ENCODE assay signal across 19 cellular contexts in genomic region chr9:120750421-120750820, GRCh38. TPM values are rescaled to one million over a fixed set of nuclear protein-coding genes. Genes with fewer than 3 reads are reported as not detected.
DNase-seq lines count a peak whose midpoint lies in the region; ATAC-seq and TF ChIP-seq lines count a peak whose summit lies in the region.
"Had no signal": no experiment of that assay in that cellular context is flagged by ENCODE, and none has a peak within 500 bp of the region (broad histone marks: within the 10 kb centered on the region; RNA-seq: fewer than 3 reads in every experiment).

No MANE protein-coding gene starts in this region.

- intact Hi-C loops in IMR-90 (cut with micrococcal nuclease): no loop called here
- intact Hi-C loops in A673 (cut with micrococcal nuclease; ENCODE audit: unreplicated experiment): no loop called here

- dilution Hi-C loops in IMR-90 (cut with HindIII; ENCODE audit: low sequenced_read_pairs, unreplicated experiment): no loop called here

- H2BK15ac ChIP-seq in IMR-90 (ENCODE audit: low read depth, low read length): no peak overlapping the region

- H3K27ac ChIP-seq in IMR-90 (ENCODE audit: insufficient read depth, low read length) (no peak overlapping the region), trophoblast cell (ENCODE audit: low read depth, low read length) (no peak overlapping the region), A673 (ENCODE audit: low read depth, low read length, poor library complexity, severe bottlenecking) (no peak overlapping the region)
- H3K27ac ChIP-seq: 22Rv1, A549, BLaER1, HL-60 had no signal

- no peaks in the 10 kb centered on the region for H4K20me1 ChIP-seq in IMR-90 (ENCODE audit: insufficient read depth, low read length)
- H4K20me1 ChIP-seq: BLaER1 had no signal

- H2AFZ ChIP-seq in IMR-90 (replicated peaks; ENCODE audit: low read length, poor library complexity) (no peak overlapping the region), trophoblast cell (ENCODE audit: insufficient read depth, low read length, poor library complexity) (no peak overlapping the region)

- H3K9ac ChIP-seq in IMR-90 (ENCODE audit: low read depth, low read length) (no peak overlapping the region), trophoblast cell (ENCODE audit: low read length) (no peak overlapping the region)
- H3K9ac ChIP-seq: BLaER1 had no signal

- no peaks in the 10 kb centered on the region for H3K79me2 ChIP-seq in trophoblast cell (ENCODE audit: control insufficient read depth, insufficient read depth, low read length, poor library complexity)

- H4K12ac ChIP-seq in trophoblast cell (ENCODE audit: low read depth, low read length): no peak overlapping the region

- H2BK120ac ChIP-seq in IMR-90 (ENCODE audit: low read depth, low read length) (no peak overlapping the region), trophoblast cell (ENCODE audit: insufficient read depth, low read length, poor library complexity) (no peak overlapping the region)

- POLR2A ChIA-PET in AG04449 (lab: Yijun Ruan, JAX): no interaction called here
- POLR2A ChIA-PET in IMR-90 (lab: Charles Lee; ENCODE audit: unreplicated experiment): no interaction called here
- POLR2A ChIA-PET in A673 (lab: Charles Lee; ENCODE audit: low non-redundant PET): no interaction called here

- H3K4ac ChIP-seq in IMR-90 (ENCODE audit: low read depth, low read length) (no peak overlapping the region), trophoblast cell (ENCODE audit: low read depth, low read length) (no peak overlapping the region)

- no peak overlapping the region for H2BK12ac ChIP-seq in trophoblast cell (ENCODE audit: low read length)

- H3K27me3 ChIP-seq in IMR-90 (ENCODE audit: control insufficient read depth, insufficient read depth, low read length): no peaks in the 10 kb centered on the region
- no peaks in the 10 kb centered on the region for H3K27me3 ChIP-seq in trophoblast cell (ENCODE audit: insufficient read depth, low read length)
- H3K27me3 ChIP-seq in A673 (replicated peaks; ENCODE audit: insufficient read depth, low read depth, low read length, poor library complexity): no peaks in the 10 kb centered on the region
- H3K27me3 ChIP-seq: BLaER1 had no signal

- no peaks in the 10 kb centered on the region for H3K36me3 ChIP-seq in IMR-90 (ENCODE audit: control insufficient read depth, insufficient read depth, low read length)
- H3K36me3 ChIP-seq in trophoblast cell (ENCODE audit: control insufficient read depth in 1 of 2, insufficient read depth in 2 of 2, low read length in 2 of 2): no peaks in the 10 kb centered on the region
- H3K36me3 ChIP-seq in A673 (ENCODE audit: insufficient read depth, low read length, poor library complexity, severe bottlenecking): no peaks in the 10 kb centered on the region

- no peak overlapping the region for H2BK20ac ChIP-seq in IMR-90 (ENCODE audit: low read depth, low read length)

- no peak overlapping the region for H3K4me2 ChIP-seq in IMR-90 (ENCODE audit: low read depth, low read length)
- H3K4me2 ChIP-seq in trophoblast cell (ENCODE audit: low read length): no peak overlapping the region
- H3K4me2 ChIP-seq: A549, BLaER1 had no signal

- no CpG with 5 or more reads among the region's 5 CpGs for WGBS in IMR-90 (ENCODE audit: extremely low coverage in 2 of 2, insufficient read length in 1 of 2), 2 experiments
- WGBS in trophoblast cell (ENCODE audit: extremely low coverage, insufficient coverage, insufficient read length): no CpG with 5 or more reads among the region's 5 CpGs

- DNase-seq in AG04449 (ENCODE audit: low read depth, low spot score): peak; percentile 26
- DNase-seq in EH (ENCODE audit: low read depth): peak; percentile 47
- DNase-seq in IMR-90: no peak
- DNase-seq in trophoblast cell: peak; percentile 53 to 87
- DNase-seq in A673 (ENCODE audit: low spot score): no peak
- DNase-seq in NCI-H526 (lab: John Stamatoyannopoulos, UW): no peak
- DNase-seq: AML-193; Calu3; CD4-positive, alpha-beta memory T cell; DND-41; GOT3; H7 had no signal

- H4K8ac ChIP-seq in IMR-90 (ENCODE audit: low read depth in 2 of 2, low read length in 2 of 2) (no peak overlapping the region), trophoblast cell (ENCODE audit: low read depth, low read length) (no peak overlapping the region)

- no peak overlapping the region for H3K23ac ChIP-seq in IMR-90 (ENCODE audit: low read depth, low read length)
- no peak overlapping the region for H3K23ac ChIP-seq in trophoblast cell (ENCODE audit: low read length)

- no peak overlapping the region for H3K56ac ChIP-seq in IMR-90 (ENCODE audit: extremely low read depth, insufficient read depth, low read length)

- no peaks in the 10 kb centered on the region for H3K9me1 ChIP-seq in IMR-90 (ENCODE audit: insufficient read depth, low read length)

- H3K18ac ChIP-seq in IMR-90 (ENCODE audit: low read depth, low read length) (no peak overlapping the region), trophoblast cell (ENCODE audit: low read length) (no peak overlapping the region)

- H2BK5ac ChIP-seq in IMR-90 (ENCODE audit: low read depth, low read length, poor library complexity, severe bottlenecking): no peak overlapping the region
- H2BK5ac ChIP-seq in trophoblast cell (ENCODE audit: low read depth, low read length, poor library complexity): no peak overlapping the region

- TF ChIP-seq RAD21 in IMR-90 (IDR thresholded peaks at IDR 0.05; ENCODE audit: low read length): no peak

- CTCF ChIA-PET in AG04449 (lab: Yijun Ruan, JAX): interaction anchor here (0.6 to 2.6 kb wide), 2 partner anchors 235 to 309 kb away, joined by 3 to 11 read pairs; no protein-coding TSS in a partner anchor
- CTCF ChIA-PET in IMR-90 (lab: Yijun Ruan, JAX): no interaction called here
- CTCF ChIA-PET in A673 (lab: Charles Lee): no interaction called here

- ATAC-seq in IMR-90 (ENCODE audit: low read depth): peak; percentile 62
- no peak for ATAC-seq in HG03135 (IDR thresholded peaks at IDR 0.05; ENCODE audit: unreplicated experiment)
- ATAC-seq: A549, HCT116, K562 had no signal

- H3K4me1 ChIP-seq in IMR-90 (ENCODE audit: control insufficient read depth, insufficient read depth, low read length) (no peaks in the 10 kb centered on the region), trophoblast cell (ENCODE audit: control insufficient read depth in 1 of 2, insufficient read depth in 2 of 2, low read length in 2 of 2) (no peaks in the 10 kb centered on the region), A673 (ENCODE audit: insufficient read depth, low read length, poor library complexity, severe bottlenecking) (no peaks in the 10 kb centered on the region)
- H3K4me1 ChIP-seq: A549, BLaER1 had no signal

- no peak overlapping the region for H2AK9ac ChIP-seq in IMR-90 (replicated peaks; ENCODE audit: low read depth, low read length, poor library complexity)

- H3K4me3 ChIP-seq in AG04449 (ENCODE audit: low read depth, low read length) (no peak overlapping the region), IMR-90 (ENCODE audit: insufficient read depth, low read depth, low read length) (no peak overlapping the region), trophoblast cell (ENCODE audit: low read depth, low read length) (no peak overlapping the region), A673 (ENCODE audit: low read depth, low read length, poor library complexity, severe bottlenecking) (no peak overlapping the region)
- H3K4me3 ChIP-seq: A549, BLaER1, K562 had no signal

- H3K14ac ChIP-seq in IMR-90 (replicated peaks; ENCODE audit: low read depth, low read length) (no peak overlapping the region), trophoblast cell (ENCODE audit: low read length) (no peak overlapping the region)

- H4K5ac ChIP-seq in IMR-90 (ENCODE audit: low read depth, low read length): no peak overlapping the region

- TF ChIP-seq CTCF in AG04449 (IDR thresholded peaks at IDR 0.05; ENCODE audit: insufficient read depth, low read length, missing control alignments): no peak
- no peak for TF ChIP-seq CTCF in IMR-90 (conservative IDR thresholded peaks at IDR 0.05; ENCODE audit: low read depth, low read length)
- TF ChIP-seq CTCF in A673 (conservative IDR thresholded peaks at IDR 0.05; ENCODE audit: low read depth, low read length): no peak

- H3K9me3 ChIP-seq in IMR-90 (ENCODE audit: control insufficient read depth, insufficient read depth, low read length) (no peaks in the 10 kb centered on the region), trophoblast cell (ENCODE audit: insufficient read depth, low read depth, low read length) (no peaks in the 10 kb centered on the region), A673 (ENCODE audit: low read depth, low read length, poor library complexity, severe bottlenecking) (no peaks in the 10 kb centered on the region)
- H3K9me3 ChIP-seq: A549 had no signal

- H3K79me1 ChIP-seq in IMR-90 (ENCODE audit: low read depth in 1 of 2, low read length in 2 of 2) (no peaks in the 10 kb centered on the region), trophoblast cell (ENCODE audit: low read length) (no peaks in the 10 kb centered on the region)

- no peak overlapping the region for H2AK5ac ChIP-seq in IMR-90 (ENCODE audit: low read depth, low read length)
- H2AK5ac ChIP-seq in trophoblast cell (ENCODE audit: low read length): no peak overlapping the region

- BruUV-seq in IMR-90 (replicated peaks; lab: Mats Ljungman, UMichigan) (no TSS peak), A673 (replicated peaks; lab: Mats Ljungman, UMichigan) (no TSS peak)

- no peak overlapping the region for H4K91ac ChIP-seq in IMR-90 (ENCODE audit: insufficient read depth, low read depth, low read length)
- no peak overlapping the region for H4K91ac ChIP-seq in trophoblast cell (ENCODE audit: low read depth, low read length)

- in situ Hi-C loops in IMR-90 (cut with MboI; ENCODE audit: low sequenced_read_pairs): loop anchor here (10.0 to 25.0 kb wide), 2 partner anchors 314 to 637 kb away; no protein-coding TSS in a partner anchor

- no peak for TF ChIP-seq POLR2A in IMR-90 (IDR thresholded peaks at IDR 0.05; ENCODE audit: low read depth, low read length)

TF ChIP-seq in IMR-90, 13 proteins besides CTCF, POLR2A, EP300 and RAD21 (continues in another document):
- TF ChIP-seq MXI1 (IDR thresholded peaks at IDR 0.05; ENCODE audit: borderline replicate concordance, low read depth, low read length) (no peak), CEBPB (IDR thresholded peaks at IDR 0.05; ENCODE audit: low read depth, low read length) (no peak)

RNA-seq across cellular contexts. Expression of gene MEGF9, which starts 36.2 kb away (rescaled TPM):
- total RNA-seq in IMR-90 (2012; rRNA removed): 3.4 and 4.7 TPM in 2 replicates
- polyA plus RNA-seq in IMR-90 (2012; rRNA removed): 3.0 and 3.4 TPM in 2 replicates
- polyA plus RNA-seq in IMR-90 (2012; cell fraction: cytosol; rRNA removed): 1.4 and 1.7 TPM in 2 replicates
- 0.83 and 3.0 TPM in 2 replicates for polyA plus RNA-seq in IMR-90 (2012; cell fraction: nucleus; rRNA removed; ENCODE audit: low replicate concordance)
- polyA plus RNA-seq in trophoblast cell (2013): 3.9 and 4.1 TPM in 2 replicates
- total RNA-seq in A673 (2021): 11.5 and 12.2 TPM in 2 replicates

RNA-seq across cellular contexts. Expression of gene FBXW2, which starts 42.8 kb away (rescaled TPM):
- total RNA-seq in IMR-90 (2012; rRNA removed) (27.1 and 35.6 TPM in 2 replicates), A673 (2021) (63.9 and 68.5 TPM in 2 replicates)
- polyA plus RNA-seq in IMR-90 (2012; rRNA removed): 32.3 and 43.5 TPM in 2 replicates
- polyA plus RNA-seq in IMR-90 (2012; cell fraction: cytosol; rRNA removed): 11.1 and 19.2 TPM in 2 replicates
- 15.6 and 45.3 TPM in 2 replicates for polyA plus RNA-seq in IMR-90 (2012; cell fraction: nucleus; rRNA removed; ENCODE audit: low replicate concordance)
- 25.9 and 26.1 TPM in 2 replicates for polyA plus RNA-seq in trophoblast cell (2013)

Comparison
In these comparisons a context has a peak if more than half of its experiments do, and no peak if none do; other contexts are left out.
1. DNase-seq: peak in AG04449 (single experiment), EH (single experiment) and trophoblast cell (2 of 2); none in IMR-90 (single experiment), A673 (single experiment) and NCI-H526 (0 of 2).